ENCODE assay signal across 22 cellular contexts in genomic region chr17:71063559-71063958, GRCh38.
A peak's percentile ranks its signal among the peaks of the same experiment; 100 is the strongest.
DNase-seq lines count a peak whose midpoint lies in the region; FAIRE-seq and TF ChIP-seq lines count a peak whose summit lies in the region.
"Had no signal": no experiment of that assay in that cellular context is flagged by ENCODE, and none has a peak within 500 bp of the region (broad histone marks: within the 10 kb centered on the region; RNA-seq: fewer than 3 reads in every experiment).

No MANE protein-coding gene starts in this region.

- peaks cover 16% of the 10 kb centered on the region for H3K9me3 Mint-ChIP-seq in mesothelial cell of epicardium

- peak overlapping the region; percentile 39 for H3K27ac Mint-ChIP-seq in mesothelial cell of epicardium
- H3K27ac Mint-ChIP-seq: B cell; CD4-positive, alpha-beta T cell; CD8-positive, alpha-beta T cell had no signal

- no peaks in the 10 kb centered on the region for H3K36me3 ChIP-seq in small intestine (ENCODE audit: control insufficient read depth in 2 of 2, insufficient read depth in 2 of 2, low read length in 2 of 2)
- H3K36me3 ChIP-seq: BLaER1 treated with 17β-estradiol and CSF1 and Interleukin-3, amounts not matched to agents 10 nM and 100 nM had no signal

- DNase-seq in NCI-H146 treated with DMSO at 0.1 percent for 48 hours (lab: John Stamatoyannopoulos, UW; ENCODE audit: unreplicated experiment), result peak; percentile 6
- DNase-seq in NCI-H146 (lab: John Stamatoyannopoulos, UW), result no peak
- DNase-seq in HEK293T (ENCODE audit: extremely low spot score), result peak; percentile 27
- DNase-seq in mesothelial cell of epicardium (ENCODE audit: low spot score in 2 of 2, unreplicated experiment in 2 of 2), result no peak
- DNase-seq in islet precursor cell, result no peak
- DNase-seq in small intestine, result no peak
- DNase-seq: AML-193; Caco-2; Calu3; CD4-positive, alpha-beta T cell; CD8-positive, alpha-beta T cell; DMS79 treated with DMSO at 0.1 percent for 48 hours; GF-D8 had no signal

- no peaks in the 10 kb centered on the region for H3K27me3 ChIP-seq in small intestine (ENCODE audit: control insufficient read depth in 2 of 2, insufficient read depth in 2 of 2, low read length in 2 of 2)
- H3K27me3 ChIP-seq: BLaER1 treated with 17β-estradiol and CSF1 and Interleukin-3, amounts not matched to agents 10 nM and 100 nM had no signal

- peaks cover 22% of the 10 kb centered on the region for H3K4me1 Mint-ChIP-seq in mesothelial cell of epicardium
- H3K4me1 Mint-ChIP-seq: B cell had no signal

- H3K36me3 Mint-ChIP-seq in mesothelial cell of epicardium, result peaks cover 2% of the 10 kb centered on the region
- H3K36me3 Mint-ChIP-seq: CD8-positive, alpha-beta T cell had no signal

- POLR2A ChIA-PET in HEK293T (lab: Yijun Ruan, JAX), result no interaction called here

- H3K27ac ChIP-seq in small intestine (ENCODE audit: low read depth in 1 of 2, low read length in 1 of 2), result no peak overlapping the region
- H3K27ac ChIP-seq: 22Rv1; A549; BLaER1 treated with 17β-estradiol and CSF1 and Interleukin-3, amounts not matched to agents 10 nM and 100 nM; C4-2B had no signal

- CTCF ChIA-PET in HEK293T (lab: Yijun Ruan, JAX), result no interaction called here

- FAIRE-seq in small intestine (lab: Jason Lieb, UNC), result no peak
- FAIRE-seq: D721Med, G401.6, GM12891, GM19239 had no signal

- no peaks in the 10 kb centered on the region for H3K9me3 ChIP-seq in small intestine (ENCODE audit: control insufficient read depth, low read depth)
- H3K9me3 ChIP-seq: A549 had no signal

- H3K27me3 Mint-ChIP-seq in mesothelial cell of epicardium (ENCODE audit: low read depth), result no peaks in the 10 kb centered on the region
- H3K27me3 Mint-ChIP-seq: B cell; CD4-positive, alpha-beta T cell had no signal

- 80 to 85% (median 84%) methylated on average over 3 of the region's 3 CpGs for WGBS in small intestine, 3 donors

- H3K4me1 ChIP-seq in small intestine (ENCODE audit: control insufficient read depth in 2 of 2, insufficient read depth in 1 of 2, low read depth in 1 of 2, low read length in 1 of 2), result no peaks in the 10 kb centered on the region
- H3K4me1 ChIP-seq: A549, Caco-2 had no signal

- no peak for TF ChIP-seq CTCF in mesothelial cell of epicardium (IDR thresholded peaks at IDR 0.05; ENCODE audit: unreplicated experiment)

- H3K4me3 ChIP-seq in small intestine (ENCODE audit: low read depth in 1 of 2, low read length in 2 of 2), result no peak overlapping the region
- H3K4me3 ChIP-seq: A549; BLaER1 treated with 17β-estradiol and CSF1 and Interleukin-3, amounts not matched to agents 10 nM and 100 nM had no signal

- H3K4me3 Mint-ChIP-seq in mesothelial cell of epicardium, result no peak overlapping the region
- H3K4me3 Mint-ChIP-seq: B cell; CD4-positive, alpha-beta T cell; CD8-positive, alpha-beta T cell had no signal

TF ChIP-seq in HEK293T, 16 proteins besides CTCF, POLR2A, EP300 and RAD21:
- TF ChIP-seq LEF1 (IDR thresholded peaks at IDR 0.05; ENCODE audit: borderline replicate concordance) (no peak), FOXM1 (IDR thresholded peaks at IDR 0.05; ENCODE audit: borderline replicate concordance) (peak; percentile 2; the same call in 1 of the 2 replicates), L3MBTL2 (conservative IDR thresholded peaks at IDR 0.05) (no peak), ARNT (IDR thresholded peaks at IDR 0.05) (0 out of 2 replicates have a peak, but pooled peaks have one; percentile 10)
- TF ChIP-seq, protein P1, sequence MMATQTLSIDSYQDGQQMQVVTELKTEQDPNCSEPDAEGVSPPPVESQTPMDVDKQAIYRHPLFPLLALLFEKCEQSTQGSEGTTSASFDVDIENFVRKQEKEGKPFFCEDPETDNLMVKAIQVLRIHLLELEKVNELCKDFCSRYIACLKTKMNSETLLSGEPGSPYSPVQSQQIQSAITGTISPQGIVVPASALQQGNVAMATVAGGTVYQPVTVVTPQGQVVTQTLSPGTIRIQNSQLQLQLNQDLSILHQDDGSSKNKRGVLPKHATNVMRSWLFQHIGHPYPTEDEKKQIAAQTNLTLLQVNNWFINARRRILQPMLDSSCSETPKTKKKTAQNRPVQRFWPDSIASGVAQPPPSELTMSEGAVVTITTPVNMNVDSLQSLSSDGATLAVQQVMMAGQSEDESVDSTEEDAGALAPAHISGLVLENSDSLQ (IDR thresholded peaks at IDR 0.05), result peak; percentile 91

Comparison
In these comparisons a context has a peak if more than half of its experiments do, and no peak if none do; other contexts are left out.
1. DNase-seq: peak in NCI-H146 treated with DMSO at 0.1 percent for 48 hours (single experiment) and HEK293T (single experiment); none in NCI-H146 (single experiment), mesothelial cell of epicardium (0 of 2), islet precursor cell (single experiment) and small intestine (single experiment).